Comparison of ENCODE assay signal across 8 cellular contexts in the genomic region with DNA sequence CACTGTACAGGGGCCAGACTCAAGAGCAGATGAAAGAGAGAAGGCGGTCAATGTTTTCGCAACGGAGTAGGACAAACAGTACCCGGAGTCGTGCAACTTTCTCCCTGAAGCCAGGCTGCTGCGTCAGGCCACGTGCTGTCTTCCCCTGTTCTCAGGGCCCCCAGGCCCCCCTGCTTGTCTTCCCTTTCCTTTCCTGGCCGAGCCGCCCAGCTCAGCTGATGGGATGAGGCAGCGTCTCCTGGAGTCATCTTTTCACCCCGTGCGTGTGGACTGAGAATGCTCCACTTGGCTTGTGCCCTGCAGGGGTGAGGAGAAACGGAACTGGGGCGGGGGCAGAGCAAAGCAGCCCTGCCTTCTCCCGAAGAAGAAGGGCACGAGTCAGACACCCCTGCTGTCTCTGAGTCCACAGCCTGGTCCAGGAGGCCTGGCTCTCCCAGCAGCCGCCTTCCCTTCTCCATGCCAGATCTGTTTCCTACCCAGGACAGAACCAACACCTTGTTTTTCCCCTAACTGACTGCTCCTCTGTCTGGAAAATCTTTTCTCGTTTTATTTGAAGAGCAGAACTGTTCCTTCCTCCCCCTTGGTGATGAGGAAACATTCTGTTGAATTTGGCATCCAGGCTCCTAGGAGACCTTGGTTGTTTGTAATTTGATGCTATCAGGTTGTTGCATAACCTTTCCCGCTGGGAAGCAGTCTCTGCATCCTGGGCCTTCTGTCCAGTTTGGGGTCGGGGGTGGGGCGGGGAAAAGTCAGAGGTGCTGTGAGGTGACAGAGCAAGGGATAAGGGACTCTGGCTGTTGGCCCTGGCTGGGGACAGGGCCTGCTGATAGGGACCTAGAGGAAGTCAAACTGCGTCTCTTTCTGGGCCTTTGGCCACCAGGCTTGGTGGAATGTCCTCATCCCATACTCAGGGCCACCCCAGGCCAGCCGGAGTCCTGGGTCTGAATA.
DNase-seq lines count a peak whose midpoint lies in the region; ATAC-seq, FAIRE-seq and TF ChIP-seq lines count a peak whose summit lies in the region.

No MANE protein-coding gene starts in this region.

- no peaks in the 10 kb centered on the region for H4K20me1 ChIP-seq in HepG2 (ENCODE audit: insufficient read depth, low read length)

- BruUV-seq in HepG2 (replicated peaks; lab: Mats Ljungman, UMichigan), result TSS peak; percentile 78

- intact Hi-C loops in HepG2 (cut with micrococcal nuclease; ENCODE audit: unreplicated experiment), result loop anchor here (1.0 to 2.0 kb wide), 4 partner anchors 21 to 86 kb away; partner anchors contain the start of gene WIPI1

- POLR2A ChIA-PET in HepG2 (lab: Yijun Ruan, JAX), result interaction anchor here (0.6 to 3.1 kb wide), 7 partner anchors 8 to 948 kb away, joined by 3 to 17 read pairs (median 7); no protein-coding TSS in a partner anchor

- peak overlapping the region; percentile 93 for H3K9ac ChIP-seq in HepG2 (ENCODE audit: insufficient read depth, low read depth, low read length)

- FAIRE-seq in HepG2 (lab: Jason Lieb, UNC), result peak; percentile 82

- H3K27ac ChIP-seq in HepG2 (ENCODE audit: extremely low read length, insufficient read depth, low read length) (peak overlapping the region; percentile 97), suprapubic skin (peak overlapping the region; percentile 93)

- ATAC-seq in HepG2 (peak; percentile 80), HG03342 (IDR thresholded peaks at IDR 0.05; ENCODE audit: unreplicated experiment) (no peak), GM18868 (IDR thresholded peaks at IDR 0.05; ENCODE audit: unreplicated experiment) (no peak)

- no peaks in the 10 kb centered on the region for H3K9me3 ChIP-seq in HepG2 (ENCODE audit: low read length)
- H3K9me3 ChIP-seq in suprapubic skin, result no peaks in the 10 kb centered on the region

- H2AFZ ChIP-seq in HepG2 (ENCODE audit: low read length), result no peak overlapping the region

- TF ChIP-seq EP300 in HepG2 (IDR thresholded peaks at IDR 0.05; ENCODE audit: low read depth in 2 of 2, low read length in 2 of 2) (peak; percentile 85 to 98; a peak in 3 of 4 replicates), HepG2 (CRISPR knock-in tag; IDR thresholded peaks at IDR 0.05; ENCODE audit: borderline replicate concordance) (peak; percentile 89), suprapubic skin (IDR thresholded peaks at IDR 0.05) (peak; percentile 82)

- in situ Hi-C loops in HepG2 (cut with HindIII; ENCODE audit: extremely low pct_ligation_motif_present, low pct_unique_long_range_greater_than_20kb), result loop anchor here (5.0 kb wide), 1 partner anchor 86 kb away; the partner anchor contains the start of genes ARSG and SLC16A6

- peak; percentile 16 for TF ChIP-seq RAD21 in HepG2 (CRISPR knock-in tag; IDR thresholded peaks at IDR 0.05)

- peak; percentile 14 for TF ChIP-seq CTCF in HepG2 (CRISPR knock-in tag; IDR thresholded peaks at IDR 0.05)
- no peak for TF ChIP-seq CTCF in suprapubic skin (IDR thresholded peaks at IDR 0.05)

- TF ChIP-seq POLR2A in HepG2 (IDR thresholded peaks at IDR 0.05; ENCODE audit: insufficient read depth in 1 of 2, low read depth in 2 of 2, low read length in 2 of 2) (peak; percentile 59 to 87), suprapubic skin (IDR thresholded peaks at IDR 0.05) (peak in 1 of 2 donors; percentile 67)

- DNase-seq in AG08396 (ENCODE audit: low spot score) (peak; percentile 86), M059J (ENCODE audit: low read depth) (peak; percentile 91), cerebellum (ENCODE audit: low spot score) (peak; percentile 63), HepG2 (ENCODE audit: low spot score) (peak; percentile 100), suprapubic skin (ENCODE audit: low spot score in 2 of 2) (peak; percentile 96 to 98), OCI-M2 (lab: John Stamatoyannopoulos, UW; ENCODE audit: unreplicated experiment) (no peak)

- CTCF ChIA-PET in HepG2 (lab: Yijun Ruan, JAX; ENCODE audit: low intra/inter-chr PET ratio, low total read pairs), result no interaction called here

- WGBS in HepG2 (ENCODE audit: low lambda C conversion rate), result 1% methylated on average over 23 of the region's 23 CpGs
- 47% methylated on average over 23 of the region's 23 CpGs for WGBS in suprapubic skin

- no peaks in the 10 kb centered on the region for H3K36me3 ChIP-seq in HepG2 (replicated peaks in 1 of 2; ENCODE audit: control insufficient read depth in 1 of 2, insufficient read depth in 2 of 2, low read length in 2 of 2)
- no peaks in the 10 kb centered on the region for H3K36me3 ChIP-seq in suprapubic skin

- H3K27me3 ChIP-seq in HepG2 (ENCODE audit: control insufficient read depth in 1 of 2, insufficient read depth in 2 of 2, low read length in 2 of 2) (no peaks in the 10 kb centered on the region), suprapubic skin (no peaks in the 10 kb centered on the region)

- H3K4me2 ChIP-seq in HepG2 (ENCODE audit: low read depth, low read length), result peak overlapping the region; percentile 89

- H3K4me1 ChIP-seq in HepG2 (ENCODE audit: insufficient read depth, low read length) (peaks cover 77% of the 10 kb centered on the region), suprapubic skin (peaks cover 26% of the 10 kb centered on the region)

- H3K4me3 ChIP-seq in HepG2 (replicated peaks in 1 of 3; ENCODE audit: insufficient read depth in 1 of 3, low read depth in 2 of 3, low read length in 3 of 3) (peak overlapping the region; percentile 37 to 72 (median 38)), suprapubic skin (no peak overlapping the region)

- peaks cover 8% of the 10 kb centered on the region for H3K79me2 ChIP-seq in HepG2 (ENCODE audit: insufficient read depth, low read length)

TF ChIP-seq in HepG2, 621 proteins besides CTCF, POLR2A, EP300 and RAD21 (continues in another document):
- peak; percentile 88; the same call in 1 of the 2 replicates for TF ChIP-seq ZNF879 (CRISPR knock-in tag; IDR thresholded peaks at IDR 0.05)
- no peak for TF ChIP-seq HES4 (CRISPR knock-in tag; IDR thresholded peaks at IDR 0.05; ENCODE audit: borderline replicate concordance)
- TF ChIP-seq, protein P1, sequence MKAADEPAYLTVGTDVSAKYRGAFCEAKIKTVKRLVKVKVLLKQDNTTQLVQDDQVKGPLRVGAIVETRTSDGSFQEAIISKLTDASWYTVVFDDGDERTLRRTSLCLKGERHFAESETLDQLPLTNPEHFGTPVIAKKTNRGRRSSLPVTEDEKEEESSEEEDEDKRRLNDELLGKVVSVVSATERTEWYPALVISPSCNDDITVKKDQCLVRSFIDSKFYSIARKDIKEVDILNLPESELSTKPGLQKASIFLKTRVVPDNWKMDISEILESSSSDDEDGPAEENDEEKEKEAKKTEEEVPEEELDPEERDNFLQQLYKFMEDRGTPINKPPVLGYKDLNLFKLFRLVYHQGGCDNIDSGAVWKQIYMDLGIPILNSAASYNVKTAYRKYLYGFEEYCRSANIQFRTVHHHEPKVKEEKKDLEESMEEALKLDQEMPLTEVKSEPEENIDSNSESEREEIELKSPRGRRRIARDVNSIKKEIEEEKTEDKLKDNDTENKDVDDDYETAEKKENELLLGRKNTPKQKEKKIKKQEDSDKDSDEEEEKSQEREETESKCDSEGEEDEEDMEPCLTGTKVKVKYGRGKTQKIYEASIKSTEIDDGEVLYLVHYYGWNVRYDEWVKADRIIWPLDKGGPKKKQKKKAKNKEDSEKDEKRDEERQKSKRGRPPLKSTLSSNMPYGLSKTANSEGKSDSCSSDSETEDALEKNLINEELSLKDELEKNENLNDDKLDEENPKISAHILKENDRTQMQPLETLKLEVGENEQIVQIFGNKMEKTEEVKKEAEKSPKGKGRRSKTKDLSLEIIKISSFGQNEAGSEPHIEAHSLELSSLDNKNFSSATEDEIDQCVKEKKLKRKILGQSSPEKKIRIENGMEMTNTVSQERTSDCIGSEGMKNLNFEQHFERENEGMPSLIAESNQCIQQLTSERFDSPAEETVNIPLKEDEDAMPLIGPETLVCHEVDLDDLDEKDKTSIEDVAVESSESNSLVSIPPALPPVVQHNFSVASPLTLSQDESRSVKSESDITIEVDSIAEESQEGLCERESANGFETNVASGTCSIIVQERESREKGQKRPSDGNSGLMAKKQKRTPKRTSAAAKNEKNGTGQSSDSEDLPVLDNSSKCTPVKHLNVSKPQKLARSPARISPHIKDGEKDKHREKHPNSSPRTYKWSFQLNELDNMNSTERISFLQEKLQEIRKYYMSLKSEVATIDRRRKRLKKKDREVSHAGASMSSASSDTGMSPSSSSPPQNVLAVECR (CRISPR knock-in tag; IDR thresholded peaks at IDR 0.05; ENCODE audit: borderline replicate concordance), result peak; percentile 59; the same call in 1 of the 2 replicates
- no peak for TF ChIP-seq CBX1 (IDR thresholded peaks at IDR 0.05; ENCODE audit: low read depth)
- peak; percentile 51 for TF ChIP-seq ZNF644 (CRISPR knock-in tag; IDR thresholded peaks at IDR 0.05; ENCODE audit: low read depth)
- peak; percentile 94 for TF ChIP-seq DRAP1 (CRISPR knock-in tag; IDR thresholded peaks at IDR 0.05)
- TF ChIP-seq, protein P2, sequence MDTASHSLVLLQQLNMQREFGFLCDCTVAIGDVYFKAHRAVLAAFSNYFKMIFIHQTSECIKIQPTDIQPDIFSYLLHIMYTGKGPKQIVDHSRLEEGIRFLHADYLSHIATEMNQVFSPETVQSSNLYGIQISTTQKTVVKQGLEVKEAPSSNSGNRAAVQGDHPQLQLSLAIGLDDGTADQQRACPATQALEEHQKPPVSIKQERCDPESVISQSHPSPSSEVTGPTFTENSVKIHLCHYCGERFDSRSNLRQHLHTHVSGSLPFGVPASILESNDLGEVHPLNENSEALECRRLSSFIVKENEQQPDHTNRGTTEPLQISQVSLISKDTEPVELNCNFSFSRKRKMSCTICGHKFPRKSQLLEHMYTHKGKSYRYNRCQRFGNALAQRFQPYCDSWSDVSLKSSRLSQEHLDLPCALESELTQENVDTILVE (CRISPR knock-in tag; IDR thresholded peaks at IDR 0.05), result peak; percentile 29; the same call in 1 of the 2 replicates
- TF ChIP-seq THRA (CRISPR knock-in tag; IDR thresholded peaks at IDR 0.05; ENCODE audit: borderline replicate concordance), result peak; percentile 99
- TF ChIP-seq TBX3 (IDR thresholded peaks at IDR 0.05; ENCODE audit: borderline replicate concordance), result peak; percentile 22; the same call in 1 of the 2 replicates
